In the genomic region with DNA sequence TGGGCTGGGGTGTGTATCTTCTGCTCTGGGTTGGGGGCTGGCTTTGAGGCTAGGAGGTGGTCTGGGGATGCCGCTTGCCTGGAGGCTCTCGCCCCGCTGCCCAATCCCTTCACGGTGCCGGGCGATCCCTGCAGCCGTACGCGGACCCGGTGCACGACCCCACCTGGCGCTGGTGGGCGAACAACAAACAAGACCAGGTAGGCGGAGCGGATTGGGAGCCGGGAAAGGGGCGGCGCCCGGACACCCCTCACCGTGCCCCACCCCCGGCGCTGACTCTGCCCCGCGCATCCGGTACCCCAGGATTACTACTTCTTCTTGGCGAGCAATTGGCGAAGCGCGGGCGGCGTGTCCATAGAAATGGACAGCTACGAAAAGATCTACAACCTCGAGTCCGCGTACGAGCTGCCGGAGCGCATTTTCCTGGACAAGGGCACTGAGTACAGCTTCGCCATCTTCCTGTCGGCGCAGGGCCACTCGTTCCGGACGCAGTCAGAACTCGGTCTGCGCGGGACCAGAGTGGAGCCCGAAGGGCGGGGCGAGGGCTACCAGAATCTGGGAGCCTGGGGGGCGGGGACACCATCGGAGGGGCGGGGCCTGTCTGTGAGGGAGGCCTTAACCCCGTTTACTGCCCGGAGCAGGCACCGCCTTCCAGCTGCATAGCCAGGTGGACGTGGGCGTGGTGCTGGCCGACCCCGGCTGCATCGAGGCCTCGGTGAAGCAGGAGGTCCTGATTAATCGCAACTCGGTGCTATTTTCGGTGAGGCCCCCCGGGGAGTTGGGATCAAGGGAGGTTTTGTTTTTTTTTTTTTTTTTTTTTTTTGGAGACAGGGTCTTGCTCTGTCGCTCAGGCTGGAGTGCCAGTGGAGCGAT, we compare ENCODE assay signal across 8 cellular contexts. TPM values are rescaled to one million over a fixed set of nuclear protein-coding genes. Genes with fewer than 3 reads are reported as not detected.
A peak's percentile ranks its signal among the peaks of the same experiment; 100 is the strongest.
DNase-seq lines count a peak whose midpoint lies in the region; ATAC-seq and TF ChIP-seq lines count a peak whose summit lies in the region.

No MANE protein-coding gene starts in this region.

- H3K27ac ChIP-seq in IMR-90 (ENCODE audit: insufficient read depth, low read length) = no peak overlapping the region
- H3K27ac ChIP-seq in upper lobe of left lung = peak overlapping the region; percentile 20 to 61 (median 48)

- H3K9ac ChIP-seq in IMR-90 (ENCODE audit: low read depth, low read length) = no peak overlapping the region

- H3K4me2 ChIP-seq in IMR-90 (ENCODE audit: low read depth, low read length) = peak overlapping the region; percentile 97

- H3K56ac ChIP-seq in IMR-90 (ENCODE audit: extremely low read depth, insufficient read depth, low read length) = no peak overlapping the region

- no peaks in the 10 kb centered on the region for H3K79me1 ChIP-seq in IMR-90 (ENCODE audit: low read depth in 1 of 2, low read length in 2 of 2)

- H4K91ac ChIP-seq in IMR-90 (ENCODE audit: insufficient read depth, low read depth, low read length) = no peak overlapping the region

- H4K8ac ChIP-seq in IMR-90 (ENCODE audit: low read depth in 2 of 2, low read length in 2 of 2) = peak overlapping the region in 1 of 2 experiments; percentile 24; a peak in 1 of 4 replicates

- peaks cover 44% of the 10 kb centered on the region for H3K27me3 ChIP-seq in IMR-90 (ENCODE audit: control insufficient read depth, insufficient read depth, low read length)
- peaks cover 0 to 13% (median 1%) of the 10 kb centered on the region in 4 donors for H3K27me3 ChIP-seq in upper lobe of left lung

- H2AFZ ChIP-seq in IMR-90 (replicated peaks; ENCODE audit: low read length, poor library complexity) = peak overlapping the region; percentile 98

- CTCF ChIA-PET in IMR-90 (lab: Yijun Ruan, JAX) = interaction anchor here (0.9 to 1.5 kb wide), 2 partner anchors 12 to 27 kb away, joined by 3 to 4 read pairs; a partner anchor contains a TSS

- peak; percentile 83 for ATAC-seq in IMR-90 (ENCODE audit: low read depth)
- ATAC-seq in Right ventricle myocardium inferior = peak; percentile 74
- peak; percentile 87 to 91 for ATAC-seq in upper lobe of left lung (ENCODE audit: low FRiP score in 2 of 2)
- ATAC-seq in HG02623 (IDR thresholded peaks at IDR 0.05; ENCODE audit: unreplicated experiment) = no peak

- TF ChIP-seq POLR2A in IMR-90 (IDR thresholded peaks at IDR 0.05; ENCODE audit: low read depth, low read length) (no peak), upper lobe of left lung (IDR thresholded peaks at IDR 0.05) (peak in 1 of 4 donors; percentile 36)

- no peak overlapping the region for H2BK20ac ChIP-seq in IMR-90 (ENCODE audit: low read depth, low read length)

- no peak overlapping the region for H2BK120ac ChIP-seq in IMR-90 (ENCODE audit: low read depth, low read length)

- no peaks in the 10 kb centered on the region for H3K36me3 ChIP-seq in IMR-90 (ENCODE audit: control insufficient read depth, insufficient read depth, low read length)
- H3K36me3 ChIP-seq in upper lobe of left lung = no peaks in the 10 kb centered on the region

- in situ Hi-C loops in IMR-90 (cut with MboI; ENCODE audit: low sequenced_read_pairs) = no loop called here

- no peak overlapping the region for H2BK15ac ChIP-seq in IMR-90 (ENCODE audit: low read depth, low read length)

- H3K23ac ChIP-seq in IMR-90 (ENCODE audit: low read depth, low read length) = no peak overlapping the region

- TF ChIP-seq CTCF in IMR-90 (conservative IDR thresholded peaks at IDR 0.05; ENCODE audit: low read depth, low read length) (no peak), upper lobe of left lung (IDR thresholded peaks at IDR 0.05) (no peak)

- peak; percentile 3 for DNase-seq in GM04503 (ENCODE audit: low read depth)
- peak; percentile 49 for DNase-seq in IMR-90
- DNase-seq in SHP77 treated with DMSO at 0.1 percent for 48 hours (lab: John Stamatoyannopoulos, UW) = peak; percentile 79
- peak; percentile 82 for DNase-seq in activated naive CD4-positive, alpha-beta T cell treated with Interleukin-2 at 50 U/mL for 16 hours
- DNase-seq in Right ventricle myocardium inferior (ENCODE audit: missing footprints) = peak; percentile 90
- peak in 6 of 10 donors; percentile 17 to 90 (median 54) for DNase-seq in posterior cingulate gyrus
- peak; percentile 88 to 96 for DNase-seq in upper lobe of left lung

- intact Hi-C loops in IMR-90 (cut with micrococcal nuclease) (no loop called here), Right ventricle myocardium inferior (cut with DNase I) (no loop called here), posterior cingulate gyrus (cut with DNase I) (no loop called here)

- BruUV-seq in IMR-90 (replicated peaks; lab: Mats Ljungman, UMichigan) = no TSS peak

- no peak overlapping the region for H3K14ac ChIP-seq in IMR-90 (replicated peaks; ENCODE audit: low read depth, low read length)

- H3K9me3 ChIP-seq in IMR-90 (ENCODE audit: control insufficient read depth, insufficient read depth, low read length) (no peaks in the 10 kb centered on the region), upper lobe of left lung (no peaks in the 10 kb centered on the region)

- no peaks in the 10 kb centered on the region for H3K4me1 ChIP-seq in IMR-90 (ENCODE audit: control insufficient read depth, insufficient read depth, low read length)
- H3K4me1 ChIP-seq in upper lobe of left lung = peaks cover 18 to 22% (median 21%) of the 10 kb centered on the region in 4 donors

- H3K18ac ChIP-seq in IMR-90 (ENCODE audit: low read depth, low read length) = no peak overlapping the region

- H3K4ac ChIP-seq in IMR-90 (ENCODE audit: low read depth, low read length) = no peak overlapping the region

- POLR2A ChIA-PET in IMR-90 (lab: Charles Lee; ENCODE audit: unreplicated experiment) = interaction anchor here (0.6 kb wide), 2 partner anchors 11 to 13 kb away, joined by 3 to 4 read pairs; no protein-coding TSS in a partner anchor

- TF ChIP-seq EP300 in upper lobe of left lung (IDR thresholded peaks at IDR 0.05) = no peak

- H2BK5ac ChIP-seq in IMR-90 (ENCODE audit: low read depth, low read length, poor library complexity, severe bottlenecking) = no peak overlapping the region

- H2AK9ac ChIP-seq in IMR-90 (replicated peaks; ENCODE audit: low read depth, low read length, poor library complexity) = peak overlapping the region; percentile 47

- 0 out of 2 replicates have a peak, but pooled peaks cover 3% of the 10 kb centered on the region for H4K20me1 ChIP-seq in IMR-90 (ENCODE audit: insufficient read depth, low read length)

- dilution Hi-C loops in IMR-90 (cut with HindIII; ENCODE audit: low sequenced_read_pairs, unreplicated experiment) = no loop called here

- H4K5ac ChIP-seq in IMR-90 (ENCODE audit: low read depth, low read length) = no peak overlapping the region

- no peaks in the 10 kb centered on the region for H3K9me1 ChIP-seq in IMR-90 (ENCODE audit: insufficient read depth, low read length)

- TF ChIP-seq RAD21 in IMR-90 (IDR thresholded peaks at IDR 0.05; ENCODE audit: low read length) = no peak

- no peak overlapping the region for H2AK5ac ChIP-seq in IMR-90 (ENCODE audit: low read depth, low read length)

- 3% methylated on average over 33 of the region's 68 CpGs; no CpG with 5 or more reads in 1 of the 2 experiments for WGBS in IMR-90 (ENCODE audit: extremely low coverage in 2 of 2, insufficient read length in 1 of 2), 2 experiments
- 2 to 5% methylated on average over 25 to 64 of the region's 68 CpGs for WGBS in upper lobe of left lung, 2 donors

- H3K4me3 ChIP-seq in IMR-90 (ENCODE audit: insufficient read depth, low read depth, low read length) = peak overlapping the region; percentile 66
- H3K4me3 ChIP-seq in upper lobe of left lung = peak overlapping the region; percentile 42 to 78 (median 66)

TF ChIP-seq in IMR-90, 13 proteins besides CTCF, POLR2A, EP300 and RAD21 (continues in another document):
- TF ChIP-seq, protein P1, sequence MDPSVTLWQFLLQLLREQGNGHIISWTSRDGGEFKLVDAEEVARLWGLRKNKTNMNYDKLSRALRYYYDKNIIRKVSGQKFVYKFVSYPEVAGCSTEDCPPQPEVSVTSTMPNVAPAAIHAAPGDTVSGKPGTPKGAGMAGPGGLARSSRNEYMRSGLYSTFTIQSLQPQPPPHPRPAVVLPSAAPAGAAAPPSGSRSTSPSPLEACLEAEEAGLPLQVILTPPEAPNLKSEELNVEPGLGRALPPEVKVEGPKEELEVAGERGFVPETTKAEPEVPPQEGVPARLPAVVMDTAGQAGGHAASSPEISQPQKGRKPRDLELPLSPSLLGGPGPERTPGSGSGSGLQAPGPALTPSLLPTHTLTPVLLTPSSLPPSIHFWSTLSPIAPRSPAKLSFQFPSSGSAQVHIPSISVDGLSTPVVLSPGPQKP (IDR thresholded peaks at IDR 0.05; ENCODE audit: borderline replicate concordance, low read depth, low read length) = no peak

RNA-seq across cellular contexts. Expression of a gene that starts 12.1 kb away (rescaled TPM):
- total RNA-seq in IMR-90 (2012; rRNA removed) = 502 and 644 TPM in 2 replicates
- polyA plus RNA-seq in IMR-90 (2012; rRNA removed) = 475 and 538 TPM in 2 replicates
- 171 and 501 TPM in 2 replicates for polyA plus RNA-seq in IMR-90 (2012; cell fraction: cytosol; rRNA removed)
- 160 and 200 TPM in 2 replicates for polyA plus RNA-seq in IMR-90 (2012; cell fraction: nucleus; rRNA removed; ENCODE audit: low replicate concordance)
- total RNA-seq in Right ventricle myocardium inferior = 280 TPM
- total RNA-seq in upper lobe of left lung = 100 to 1,000 TPM in 4 of 6 donors, 10 to 100 TPM in 2; 66.0 to 213 (median 121) TPM

RNA-seq across cellular contexts. Expression of a gene that starts 25.5 kb away (rescaled TPM):
- total RNA-seq in IMR-90 (2012; rRNA removed) = under 0.01 TPM in 1 of 2 replicates, not detected in the other
- 0.65 and 0.99 TPM in 2 replicates for polyA plus RNA-seq in IMR-90 (2012; rRNA removed)
- polyA plus RNA-seq in IMR-90 (2012; cell fraction: cytosol; rRNA removed) = 0.75 and 0.95 TPM in 2 replicates
- 1.5 and 2.8 TPM in 2 replicates for polyA plus RNA-seq in IMR-90 (2012; cell fraction: nucleus; rRNA removed; ENCODE audit: low replicate concordance)
- not detected for total RNA-seq in Right ventricle myocardium inferior
- 1 to 10 TPM in 3 of 6 donors, under 1 TPM in 3; 0.44 to 8.4 (median 0.95) TPM for total RNA-seq in upper lobe of left lung

RNA-seq across cellular contexts. Expression of a gene that starts 26.2 kb away (rescaled TPM):
- total RNA-seq in IMR-90 (2012; rRNA removed) (0.56 and 0.90 TPM in 2 replicates), Right ventricle myocardium inferior (0.16 TPM), upper lobe of left lung (1 to 10 TPM in 3 of 6 donors, under 1 TPM in 3; 0.11 to 2.1 (median 0.85) TPM)
- 6.3 and 7.9 TPM in 2 replicates for polyA plus RNA-seq in IMR-90 (2012; rRNA removed)
- 2.4 and 2.8 TPM in 2 replicates for polyA plus RNA-seq in IMR-90 (2012; cell fraction: cytosol; rRNA removed)
- polyA plus RNA-seq in IMR-90 (2012; cell fraction: nucleus; rRNA removed; ENCODE audit: low replicate concordance) = 22.6 and 23.9 TPM in 2 replicates

RNA-seq across cellular contexts. Expression of a gene that starts 26.7 kb away (rescaled TPM):
- 0.18 TPM in 1 of 2 replicates, not detected in the other for total RNA-seq in IMR-90 (2012; rRNA removed)
- 0.16 and 0.34 TPM in 2 replicates for polyA plus RNA-seq in IMR-90 (2012; rRNA removed)
- 0.08 and 0.21 TPM in 2 replicates for polyA plus RNA-seq in IMR-90 (2012; cell fraction: cytosol; rRNA removed)
- 1.1 and 1.9 TPM in 2 replicates for polyA plus RNA-seq in IMR-90 (2012; cell fraction: nucleus; rRNA removed; ENCODE audit: low replicate concordance)
- 0.84 TPM for total RNA-seq in Right ventricle myocardium inferior
- 10 to 100 TPM in 3 of 6 donors, 1 to 10 TPM in 3; 4.4 to 48.2 (median 10.5) TPM for total RNA-seq in upper lobe of left lung

RNA-seq across cellular contexts. Expression of a gene that starts 40.6 kb away (rescaled TPM):
- 3.6 and 4.2 TPM in 2 replicates for total RNA-seq in IMR-90 (2012; rRNA removed)
- polyA plus RNA-seq in IMR-90 (2012; rRNA removed) = 17.9 and 20.8 TPM in 2 replicates
- polyA plus RNA-seq in IMR-90 (2012; cell fraction: cytosol; rRNA removed) = 23.6 and 30.4 TPM in 2 replicates
- 52.8 and 101 TPM in 2 replicates for polyA plus RNA-seq in IMR-90 (2012; cell fraction: nucleus; rRNA removed; ENCODE audit: low replicate concordance)
- total RNA-seq in Right ventricle myocardium inferior = 15.1 TPM
- 10 to 100 TPM; 16.0 to 75.4 (median 24.2) TPM for total RNA-seq in upper lobe of left lung

Comparison
In these comparisons a context has a peak if more than half of its experiments do, and no peak if none do; other contexts are left out.
1. DNase-seq: peak in every context shown above with its lines; median percentile 92 in upper lobe of left lung; 90 in Right ventricle myocardium inferior; 82 in activated naive CD4-positive, alpha-beta T cell treated with Interleukin-2 at 50 U/mL for 16 hours; 79 in SHP77 treated with DMSO at 0.1 percent for 48 hours; 54 in posterior cingulate gyrus; 49 in IMR-90; 3 in GM04503.